8 cellular contexts compared by ENCODE assay signal in the genomic region with DNA sequence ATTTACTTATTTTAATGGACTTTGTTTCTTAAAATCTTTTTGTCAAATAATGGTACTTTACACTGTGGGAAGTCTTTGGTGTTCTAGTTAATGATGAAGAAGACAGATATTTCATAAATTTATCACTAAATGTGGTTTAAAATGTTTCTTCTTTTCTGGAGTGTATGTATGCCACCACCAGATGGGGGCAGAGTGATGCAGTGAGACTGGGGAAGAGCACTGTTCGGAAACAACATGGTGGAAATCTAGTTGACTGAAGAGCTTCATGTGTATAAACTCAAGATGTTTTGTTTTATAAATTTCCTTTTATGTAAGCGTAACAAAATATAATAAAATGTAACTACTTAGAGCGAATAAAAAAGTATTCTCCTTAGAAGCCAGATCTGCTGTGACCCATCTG.
DNase-seq lines count a peak whose midpoint lies in the region; ATAC-seq and TF ChIP-seq lines count a peak whose summit lies in the region.

No MANE protein-coding gene starts in this region.

- H3K9me3 ChIP-seq in HCT116 (ENCODE audit: control insufficient read depth in 1 of 2, insufficient read depth in 1 of 2, low read depth in 1 of 2, low read length in 2 of 2) = no peaks in the 10 kb centered on the region
- no peaks in the 10 kb centered on the region for H3K9me3 ChIP-seq in PC-9 (ENCODE audit: insufficient read depth, low read depth)

- H3K79me2 ChIP-seq in HCT116 (ENCODE audit: insufficient read depth, low read length) (no peaks in the 10 kb centered on the region), PC-9 (ENCODE audit: low read depth) (no peaks in the 10 kb centered on the region)

- H3K36me3 ChIP-seq in HCT116 (ENCODE audit: control insufficient read depth in 1 of 2, insufficient read depth in 2 of 2, low read length in 2 of 2) (no peaks in the 10 kb centered on the region), PC-9 (ENCODE audit: low read depth) (no peaks in the 10 kb centered on the region)

- H3K9me3 Mint-ChIP-seq in effector memory CD8-positive, alpha-beta T cell = peaks cover 7 to 16% of the 10 kb centered on the region in 2 donors
- H3K9me3 Mint-ChIP-seq in natural killer cell = peaks cover 7 to 8% of the 10 kb centered on the region in 2 donors

- BruUV-seq in HCT116 (replicated peaks; lab: Mats Ljungman, UMichigan) = no TSS peak
- BruUV-seq in PC-9 (replicated peaks; lab: Mats Ljungman, UMichigan) = no TSS peak

- H3K27ac ChIP-seq in HCT116 (ENCODE audit: low read depth, low read length) = no peak overlapping the region
- H3K27ac ChIP-seq in PC-9 = no peak overlapping the region

- H3K4me2 ChIP-seq in HCT116 (ENCODE audit: low read length) = no peak overlapping the region
- H3K4me2 ChIP-seq in PC-9 = no peak overlapping the region

- RAD21 ChIA-PET in HCT116 (lab: Charles Lee; ENCODE audit: low non-redundant PET in 1 of 2, low total read pairs in 2 of 2, uncharacterized antibody in 2 of 2, unreplicated experiment in 2 of 2) = interaction anchor here (0.6 to 1.5 kb wide), 4 partner anchors 422 to 1432 kb away, joined by 3 read pairs; no protein-coding TSS in a partner anchor

- POLR2A ChIA-PET in HCT116 (lab: Charles Lee) = interaction anchor here (1.9 kb wide), 1 partner anchor 474 kb away, joined by 8 read pairs; no protein-coding TSS in a partner anchor
- POLR2A ChIA-PET in PC-9 (lab: Charles Lee; ENCODE audit: unreplicated experiment) = no interaction called here

- H3K4me3 Mint-ChIP-seq in effector memory CD8-positive, alpha-beta T cell = no peak overlapping the region
- no peak overlapping the region for H3K4me3 Mint-ChIP-seq in natural killer cell

- peak overlapping the region; percentile 93 for H2AFZ ChIP-seq in HCT116 (ENCODE audit: low read depth, low read length, poor library complexity, severe bottlenecking)
- H2AFZ ChIP-seq in PC-9 = no peak overlapping the region

- no peaks in the 10 kb centered on the region for H4K20me1 ChIP-seq in HCT116 (ENCODE audit: insufficient read depth)
- H4K20me1 ChIP-seq in PC-9 (ENCODE audit: insufficient read depth) = no peaks in the 10 kb centered on the region

- TF ChIP-seq POLR2A in HCT116 (IDR thresholded peaks at IDR 0.05; ENCODE audit: borderline replicate concordance, extremely low read depth, insufficient read depth, insufficient read length) = no peak

- H3K27me3 ChIP-seq in HCT116 (ENCODE audit: insufficient read depth, low read length) (no peaks in the 10 kb centered on the region), PC-9 (ENCODE audit: insufficient read depth, low read depth) (no peaks in the 10 kb centered on the region)

- H3K27me3 Mint-ChIP-seq in effector memory CD8-positive, alpha-beta T cell = no peaks in the 10 kb centered on the region
- H3K27me3 Mint-ChIP-seq in natural killer cell (ENCODE audit: low read depth in 2 of 2) = no peaks in the 10 kb centered on the region

- peak; percentile 80 for ATAC-seq in HCT116
- ATAC-seq in HG03280 (IDR thresholded peaks at IDR 0.05; ENCODE audit: unreplicated experiment) = no peak
- ATAC-seq in effector memory CD8-positive, alpha-beta T cell (replicated peaks) = no peak
- no peak for ATAC-seq in natural killer cell

- H3K27ac Mint-ChIP-seq in effector memory CD8-positive, alpha-beta T cell = no peak overlapping the region
- H3K27ac Mint-ChIP-seq in natural killer cell = no peak overlapping the region

- CTCF ChIA-PET in HCT116 (lab: Charles Lee) (interaction anchor here (0.6 to 2.0 kb wide), 11 partner anchors 16 to 614 kb away, joined by 3 to 14 read pairs (median 3); no protein-coding TSS in a partner anchor), PC-9 (lab: Charles Lee) (interaction anchor here (0.6 to 1.6 kb wide), 8 partner anchors 9 to 551 kb away, joined by 3 to 14 read pairs (median 4); a partner anchor contains a TSS)

- no peaks in the 10 kb centered on the region for H3F3A ChIP-seq in PC-9 (ENCODE audit: insufficient read depth, low read depth)

- no peaks in the 10 kb centered on the region for H3K4me1 Mint-ChIP-seq in effector memory CD8-positive, alpha-beta T cell (ENCODE audit: low read depth in 2 of 2)
- no peaks in the 10 kb centered on the region for H3K4me1 Mint-ChIP-seq in natural killer cell

- intact Hi-C loops in HCT116 (cut with micrococcal nuclease) = loop anchor here (2.0 kb wide), 1 partner anchor 552 kb away; no protein-coding TSS in a partner anchor
- intact Hi-C loops in PC-9 (cut with micrococcal nuclease; ENCODE audit: unreplicated experiment) = loop anchor here (1.0 to 10.0 kb wide), 7 partner anchors 265 to 1038 kb away; a partner anchor contains a TSS
- intact Hi-C loops in natural killer cell (cut with micrococcal nuclease) = no loop called here

- H3K4me3 ChIP-seq in AG10803 (ENCODE audit: low read length) (no peak overlapping the region), HCT116 (replicated peaks in 1 of 2; ENCODE audit: low read depth in 1 of 2, low read length in 2 of 2) (no peak overlapping the region), PC-9 (no peak overlapping the region), foreskin fibroblast (ENCODE audit: low read depth in 1 of 2, low read length in 2 of 2) (no peak overlapping the region)

- H3K36me3 Mint-ChIP-seq in effector memory CD8-positive, alpha-beta T cell (ENCODE audit: insufficient read depth) = no peaks in the 10 kb centered on the region
- no peaks in the 10 kb centered on the region for H3K36me3 Mint-ChIP-seq in natural killer cell

- H3K9me2 ChIP-seq in HCT116 (ENCODE audit: insufficient read depth) (no peaks in the 10 kb centered on the region; the same call in 1 of the 2 replicates), PC-9 (ENCODE audit: insufficient read depth) (no peaks in the 10 kb centered on the region)

- H3K4me1 ChIP-seq in HCT116 (ENCODE audit: control insufficient read depth in 1 of 2, insufficient read depth in 2 of 2, low read length in 2 of 2) = no peaks in the 10 kb centered on the region
- no peaks in the 10 kb centered on the region for H3K4me1 ChIP-seq in PC-9 (replicated peaks; ENCODE audit: insufficient read depth)

- TF ChIP-seq CTCF in AG10803 (conservative IDR thresholded peaks at IDR 0.05; ENCODE audit: low read length) (peak; percentile 65), HCT116 (IDR thresholded peaks at IDR 0.05 in 2 of 3, conservative IDR thresholded peaks at IDR 0.05 in 1 of 3; ENCODE audit: borderline replicate concordance in 1 of 3, insufficient read depth in 1 of 3, low read depth in 2 of 3, low read length in 2 of 3) (peak; percentile 58 to 81 (median 61); a peak in 5 of 6 replicates), PC-9 (conservative IDR thresholded peaks at IDR 0.05) (peak; percentile 93), foreskin fibroblast (IDR thresholded peaks at IDR 0.05; ENCODE audit: low read depth, low read length) (peak; percentile 58), natural killer cell (IDR thresholded peaks at IDR 0.05) (no peak)

- TF ChIP-seq RAD21 in HCT116 (IDR thresholded peaks at IDR 0.05; ENCODE audit: low read depth) = peak; percentile 89

- DNase-seq in AG10803 (ENCODE audit: low read depth) (peak; percentile 51), HCT116 (ENCODE audit: low read depth, low spot score) (peak; percentile 28), PC-9 (peak in 1 of 2 experiments; percentile 47), foreskin fibroblast (peak; percentile 11 to 69), superior temporal gyrus (ENCODE audit: extremely low spot score) (no peak), natural killer cell (no peak)
- DNase-seq in effector memory CD8-positive, alpha-beta T cell = no peak

- H3K9ac ChIP-seq in HCT116 (ENCODE audit: low read length) = no peak overlapping the region

TF ChIP-seq in HCT116, 20 proteins besides CTCF, POLR2A, EP300 and RAD21:
- TF ChIP-seq YY1 (IDR thresholded peaks at IDR 0.05; ENCODE audit: extremely low read depth, insufficient replicate concordance, low read depth, low read length) (peak; percentile 68), POLR2AphosphoS5 (IDR thresholded peaks at IDR 0.05; ENCODE audit: low read depth, low read length) (no peak), SIN3A (IDR thresholded peaks at IDR 0.05; ENCODE audit: low read depth) (no peak), CBX3 (IDR thresholded peaks at IDR 0.05; ENCODE audit: low read depth) (peak; percentile 66; the same call in 1 of the 2 replicates)
- TF ChIP-seq, protein P1, sequence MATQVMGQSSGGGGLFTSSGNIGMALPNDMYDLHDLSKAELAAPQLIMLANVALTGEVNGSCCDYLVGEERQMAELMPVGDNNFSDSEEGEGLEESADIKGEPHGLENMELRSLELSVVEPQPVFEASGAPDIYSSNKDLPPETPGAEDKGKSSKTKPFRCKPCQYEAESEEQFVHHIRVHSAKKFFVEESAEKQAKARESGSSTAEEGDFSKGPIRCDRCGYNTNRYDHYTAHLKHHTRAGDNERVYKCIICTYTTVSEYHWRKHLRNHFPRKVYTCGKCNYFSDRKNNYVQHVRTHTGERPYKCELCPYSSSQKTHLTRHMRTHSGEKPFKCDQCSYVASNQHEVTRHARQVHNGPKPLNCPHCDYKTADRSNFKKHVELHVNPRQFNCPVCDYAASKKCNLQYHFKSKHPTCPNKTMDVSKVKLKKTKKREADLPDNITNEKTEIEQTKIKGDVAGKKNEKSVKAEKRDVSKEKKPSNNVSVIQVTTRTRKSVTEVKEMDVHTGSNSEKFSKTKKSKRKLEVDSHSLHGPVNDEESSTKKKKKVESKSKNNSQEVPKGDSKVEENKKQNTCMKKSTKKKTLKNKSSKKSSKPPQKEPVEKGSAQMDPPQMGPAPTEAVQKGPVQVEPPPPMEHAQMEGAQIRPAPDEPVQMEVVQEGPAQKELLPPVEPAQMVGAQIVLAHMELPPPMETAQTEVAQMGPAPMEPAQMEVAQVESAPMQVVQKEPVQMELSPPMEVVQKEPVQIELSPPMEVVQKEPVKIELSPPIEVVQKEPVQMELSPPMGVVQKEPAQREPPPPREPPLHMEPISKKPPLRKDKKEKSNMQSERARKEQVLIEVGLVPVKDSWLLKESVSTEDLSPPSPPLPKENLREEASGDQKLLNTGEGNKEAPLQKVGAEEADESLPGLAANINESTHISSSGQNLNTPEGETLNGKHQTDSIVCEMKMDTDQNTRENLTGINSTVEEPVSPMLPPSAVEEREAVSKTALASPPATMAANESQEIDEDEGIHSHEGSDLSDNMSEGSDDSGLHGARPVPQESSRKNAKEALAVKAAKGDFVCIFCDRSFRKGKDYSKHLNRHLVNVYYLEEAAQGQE (IDR thresholded peaks at IDR 0.05; ENCODE audit: low read depth) = no peak

Comparison
In these comparisons a context has a peak if more than half of its experiments do, and no peak if none do; other contexts are left out.
1. DNase-seq: peak in AG10803 (single experiment), HCT116 (single experiment) and foreskin fibroblast (2 of 2); none in superior temporal gyrus (single experiment), effector memory CD8-positive, alpha-beta T cell (0 of 3) and natural killer cell (single experiment).